8 cellular contexts compared by ENCODE assay signal in the genomic region with DNA sequence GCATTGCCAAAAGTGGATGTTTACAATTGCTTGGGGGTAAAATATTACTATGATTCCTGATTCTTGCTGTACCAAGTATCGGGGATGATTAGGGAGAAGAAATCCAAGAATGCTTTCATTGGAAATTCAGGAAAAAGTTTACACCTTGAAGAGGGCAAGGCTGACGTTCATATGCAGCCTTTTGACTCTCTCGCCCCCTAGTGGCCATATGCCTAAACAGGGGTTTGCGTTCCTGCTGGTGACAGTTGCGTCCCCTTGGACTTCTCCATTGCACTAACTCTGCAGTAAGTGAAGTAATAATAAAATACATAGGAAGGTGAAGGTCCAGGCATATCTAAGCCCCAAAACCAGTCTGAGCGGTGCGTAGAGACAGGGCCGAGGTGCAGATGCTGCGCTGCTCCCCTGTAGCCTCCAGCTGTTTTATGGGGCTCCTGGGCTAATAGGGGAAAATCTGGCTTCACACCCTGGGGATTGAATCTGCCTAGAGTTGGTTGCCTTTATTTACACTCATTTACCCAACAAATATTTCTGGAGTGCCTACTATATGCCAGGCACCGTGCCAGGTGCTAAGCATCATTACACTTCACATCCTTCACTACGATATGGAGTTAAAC.
DNase-seq lines count a peak whose midpoint lies in the region; ATAC-seq lines count a peak whose summit lies in the region.

No MANE protein-coding gene starts in this region.

- H3K9me3 Mint-ChIP-seq in central memory CD8-positive, alpha-beta T cell: no peaks in the 10 kb centered on the region

- H3K27me3 Mint-ChIP-seq in central memory CD8-positive, alpha-beta T cell: no peaks in the 10 kb centered on the region

- no peak overlapping the region for H3K4me3 Mint-ChIP-seq in central memory CD8-positive, alpha-beta T cell

- H3K36me3 Mint-ChIP-seq in central memory CD8-positive, alpha-beta T cell (ENCODE audit: insufficient read depth): no peaks in the 10 kb centered on the region

- peak; percentile 53 for DNase-seq in NCI-H2196 (lab: John Stamatoyannopoulos, UW; ENCODE audit: unreplicated experiment)
- DNase-seq in NCI-H2196 treated with DMSO at 0.1 percent for 48 hours (lab: John Stamatoyannopoulos, UW; ENCODE audit: unreplicated experiment): no peak
- DNase-seq in NCI-H1105 (lab: John Stamatoyannopoulos, UW): peak; percentile 20
- DNase-seq in activated CD4-positive, CD25-positive, alpha-beta regulatory T cell treated with anti-CD3 and anti-CD28 coated beads, Interleukin-2, amount 50 U/mL, for 16 hours (ENCODE audit: low read depth, low spot score): peak; percentile 39
- DNase-seq in central memory CD8-positive, alpha-beta T cell (ENCODE audit: low spot score in 2 of 2): peak; percentile 22 to 28
- peak; percentile 93 for DNase-seq in left kidney (ENCODE audit: low read depth, low spot score)
- peak; percentile 48 to 62 (median 54) for DNase-seq in stimulated activated CD4-positive, alpha-beta T cell treated with anti-CD3 and anti-CD28 coated beads, TNF-alpha, amount 100 ng/mL, for 24 hours (ENCODE audit: low read depth in 3 of 3)

- no peaks in the 10 kb centered on the region for H3K4me1 Mint-ChIP-seq in central memory CD8-positive, alpha-beta T cell

- peak; percentile 83 for ATAC-seq in HG02610 (IDR thresholded peaks at IDR 0.05; ENCODE audit: unreplicated experiment)
- no peak for ATAC-seq in central memory CD8-positive, alpha-beta T cell (replicated peaks; ENCODE audit: extremely low read depth, poor library complexity, severe bottlenecking)

- no peak overlapping the region for H3K27ac Mint-ChIP-seq in central memory CD8-positive, alpha-beta T cell (ENCODE audit: low read depth)
